In the genomic region with DNA sequence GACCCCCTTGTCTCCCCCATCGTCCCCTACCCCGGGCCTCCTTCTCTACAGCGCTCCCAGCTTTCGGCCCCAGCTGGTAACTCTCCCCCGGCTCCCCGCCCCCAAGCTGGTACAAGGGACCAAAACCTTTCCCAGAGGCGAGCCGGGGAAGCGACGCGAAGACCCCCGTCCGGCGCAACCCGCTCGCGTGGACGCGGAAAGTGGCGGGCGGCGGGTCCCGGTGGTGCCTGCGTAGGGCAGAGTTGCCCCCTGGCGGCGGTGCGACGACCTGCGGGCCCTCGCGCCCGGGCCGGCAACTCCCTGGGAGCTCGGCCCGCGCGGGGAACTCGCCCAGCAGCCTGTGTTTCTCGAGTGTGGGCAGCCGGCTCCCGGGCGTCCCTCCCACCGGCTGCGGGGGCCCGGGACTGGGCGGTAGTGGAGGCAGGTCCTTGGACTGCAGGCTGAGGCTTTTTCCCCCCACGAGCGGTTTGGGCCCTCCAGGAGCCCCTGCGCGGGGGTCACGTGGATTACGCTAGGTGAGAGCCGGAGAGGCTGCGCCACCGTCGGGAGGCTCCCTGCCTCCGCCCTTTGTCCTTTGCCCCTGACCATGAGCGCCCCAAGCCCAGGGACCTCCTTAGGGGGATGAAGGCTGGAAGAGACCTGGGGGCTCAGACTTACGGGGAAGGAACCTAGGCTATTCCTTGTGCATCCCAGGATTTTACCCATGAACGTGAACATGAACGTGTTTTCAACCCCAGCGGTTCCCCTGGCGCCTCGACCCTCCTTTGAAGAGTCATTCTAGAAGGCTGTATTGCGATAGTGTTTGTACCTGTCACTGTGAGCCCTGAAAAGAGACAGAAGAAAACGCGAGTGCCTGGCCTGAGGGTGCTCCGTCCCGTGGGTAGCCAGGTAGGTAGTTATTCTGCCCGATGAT, we compare ENCODE assay signal across 8 cellular contexts. TPM values are rescaled to one million over a fixed set of nuclear protein-coding genes. Genes with fewer than 3 reads are reported as not detected.
DNase-seq lines count a peak whose midpoint lies in the region; ATAC-seq lines count a peak whose summit lies in the region.

No MANE protein-coding gene starts in this region.

- H3K36me3 ChIP-seq in ACC112 (ENCODE audit: insufficient read depth, low read length) (no peaks in the 10 kb centered on the region), SJCRH30 (no peaks in the 10 kb centered on the region), skeletal muscle tissue (ENCODE audit: control insufficient read depth in 3 of 3, insufficient read depth in 3 of 3, low read length in 3 of 3) (no peaks in the 10 kb centered on the region)

- peak overlapping the region; percentile 78 for H2AFZ ChIP-seq in ACC112 (ENCODE audit: low read length, unreplicated experiment)

- H3K27me3 ChIP-seq in ACC112 (ENCODE audit: insufficient read depth, low read length), result peaks cover 34% of the 10 kb centered on the region
- peaks cover 7% of the 10 kb centered on the region for H3K27me3 ChIP-seq in SJCRH30
- no peaks in the 10 kb centered on the region for H3K27me3 ChIP-seq in right cardiac atrium (ENCODE audit: control insufficient read depth, insufficient read depth)
- peaks cover 59 to 69% (median 65%) of the 10 kb centered on the region in 3 donors for H3K27me3 ChIP-seq in skeletal muscle tissue (ENCODE audit: control insufficient read depth in 3 of 3, insufficient read depth in 3 of 3, low read length in 3 of 3)

- peaks cover 9% of the 10 kb centered on the region for H3K79me2 ChIP-seq in ACC112 (ENCODE audit: control insufficient read depth, insufficient read depth, low read length, unreplicated experiment)

- peak overlapping the region in 2 of 3 donors; percentile 40 to 45 for H3K9ac ChIP-seq in skeletal muscle tissue (ENCODE audit: low read depth in 1 of 3, low read length in 3 of 3)

- H3K4me1 ChIP-seq in ACC112 (ENCODE audit: control insufficient read depth, insufficient read depth, low read length, unreplicated experiment), result peaks cover 12% of the 10 kb centered on the region
- no peaks in the 10 kb centered on the region for H3K4me1 ChIP-seq in SJCRH30
- H3K4me1 ChIP-seq in right cardiac atrium (ENCODE audit: control insufficient read depth, insufficient read depth, low read length), result peaks cover 2% of the 10 kb centered on the region
- H3K4me1 ChIP-seq in skeletal muscle tissue (ENCODE audit: control insufficient read depth in 3 of 3, insufficient read depth in 3 of 3, low read length in 3 of 3), result peaks cover 13 to 23% (median 19%) of the 10 kb centered on the region in 3 donors

- ATAC-seq in GM19463 (IDR thresholded peaks at IDR 0.05; ENCODE audit: unreplicated experiment) (peak; percentile 53), right cardiac atrium (peak; percentile 69 to 77)

- peak overlapping the region; percentile 71 for H3K4me3 ChIP-seq in ACC112 (ENCODE audit: low read depth, low read length)
- H3K4me3 ChIP-seq in SJCRH30, result peak overlapping the region; percentile 53
- no peak overlapping the region for H3K4me3 ChIP-seq in right cardiac atrium (ENCODE audit: low read length)
- H3K4me3 ChIP-seq in skeletal muscle tissue (ENCODE audit: low read length in 3 of 3), result no peak overlapping the region

- no peak overlapping the region for H3K4me3 Mint-ChIP-seq in activated naive CD4-positive, alpha-beta T cell treated with anti-CD3 and anti-CD28 coated beads, Interleukin-2, amount 10 ng/mL, durations not matched to agents 7 days and 5 days

- peaks cover 4% of the 10 kb centered on the region for H3K36me3 Mint-ChIP-seq in activated naive CD4-positive, alpha-beta T cell treated with anti-CD3 and anti-CD28 coated beads, Interleukin-2, amount 10 ng/mL, durations not matched to agents 7 days and 5 days

- WGBS in right cardiac atrium, result 4% methylated on average over 70 of the region's 70 CpGs

- H3K27me3 Mint-ChIP-seq in activated naive CD4-positive, alpha-beta T cell treated with anti-CD3 and anti-CD28 coated beads, Interleukin-2, amount 10 ng/mL, durations not matched to agents 7 days and 5 days, result peaks cover 79% of the 10 kb centered on the region

- CTCF ChIA-PET in activated naive CD4-positive, alpha-beta T cell treated with anti-CD3 and anti-CD28 coated beads, Interleukin-2, amount 10 ng/mL, durations not matched to agents 7 days and 5 days (lab: Charles Lee), result interaction anchor here (0.7 to 2.4 kb wide), 17 partner anchors 10 to 368 kb away, joined by 3 to 16 read pairs (median 4); no protein-coding TSS in a partner anchor

- H3K9me3 ChIP-seq in SJCRH30 (replicated peaks) (no peaks in the 10 kb centered on the region), right cardiac atrium (ENCODE audit: control insufficient read depth, low read length) (no peaks in the 10 kb centered on the region), skeletal muscle tissue (ENCODE audit: control insufficient read depth in 3 of 3, low read length in 3 of 3) (no peaks in the 10 kb centered on the region)

- DNase-seq in SJCRH30, result peak; percentile 47 to 56
- DNase-seq in activated naive CD4-positive, alpha-beta T cell treated with anti-CD3 and anti-CD28 coated beads, Interleukin-2, amount 10 ng/mL, durations not matched to agents 7 days and 5 days, result peak; percentile 71
- peak; percentile 70 to 85 (median 83) for DNase-seq in right cardiac atrium
- DNase-seq in inferior parietal cortex (ENCODE audit: extremely low spot score), result no peak
- DNase-seq in NCI-H2107 treated with DMSO at 0.1 percent for 48 hours (lab: John Stamatoyannopoulos, UW; ENCODE audit: unreplicated experiment), result no peak

- no peaks in the 10 kb centered on the region for H3K9me3 Mint-ChIP-seq in activated naive CD4-positive, alpha-beta T cell treated with anti-CD3 and anti-CD28 coated beads, Interleukin-2, amount 10 ng/mL, durations not matched to agents 7 days and 5 days

- peak overlapping the region; percentile 83 for H3K27ac Mint-ChIP-seq in activated naive CD4-positive, alpha-beta T cell treated with anti-CD3 and anti-CD28 coated beads, Interleukin-2, amount 10 ng/mL, durations not matched to agents 7 days and 5 days

- intact Hi-C loops in right cardiac atrium (cut with DNase I), result loop anchor here in 3 of 4 donors (5.0 to 10.0 kb wide), 3 partner anchors 234 to 369 kb away; no protein-coding TSS in a partner anchor

- H3K27ac ChIP-seq in ACC112 (ENCODE audit: low read depth, low read length), result no peak overlapping the region
- no peak overlapping the region for H3K27ac ChIP-seq in SJCRH30
- no peak overlapping the region for H3K27ac ChIP-seq in right cardiac atrium (ENCODE audit: low read length)
- no peak overlapping the region for H3K27ac ChIP-seq in skeletal muscle tissue (ENCODE audit: low read depth, low read length)

- peaks cover 20% of the 10 kb centered on the region for H3K4me1 Mint-ChIP-seq in activated naive CD4-positive, alpha-beta T cell treated with anti-CD3 and anti-CD28 coated beads, Interleukin-2, amount 10 ng/mL, durations not matched to agents 7 days and 5 days

RNA-seq across cellular contexts. Expression of a gene that starts 2.9 kb away (rescaled TPM):
- 10.5 and 10.9 TPM in 2 replicates for total RNA-seq in SJCRH30 (2014; rRNA removed; shearing (Covaris generic))
- total RNA-seq in right cardiac atrium (not detected), skeletal muscle tissue (0.52 TPM)
- polyA plus RNA-seq in right cardiac atrium, result 0.14 TPM

RNA-seq across cellular contexts. Expression of a gene that starts 46.8 kb away (rescaled TPM):
- 1,145 and 1,184 TPM in 2 replicates for total RNA-seq in SJCRH30 (2014; rRNA removed; shearing (Covaris generic))
- total RNA-seq in right cardiac atrium, result 100 to 1,000 TPM; 380 to 468 (median 414) TPM
- 530 TPM for polyA plus RNA-seq in right cardiac atrium
- 458 TPM for total RNA-seq in skeletal muscle tissue

Comparison
In these comparisons a context has a peak if more than half of its experiments do, and no peak if none do; other contexts are left out.
1. H3K4me3 ChIP-seq: peak in ACC112 (single experiment) and SJCRH30 (single experiment); none in right cardiac atrium (single experiment) and skeletal muscle tissue (0 of 3).
2. DNase-seq: peak in SJCRH30 (2 of 2), activated naive CD4-positive, alpha-beta T cell treated with anti-CD3 and anti-CD28 coated beads, Interleukin-2, amount 10 ng/mL, durations not matched to agents 7 days and 5 days (single experiment) and right cardiac atrium (3 of 3); none in inferior parietal cortex (single experiment) and NCI-H2107 treated with DMSO at 0.1 percent for 48 hours (single experiment).